In the genomic region with DNA sequence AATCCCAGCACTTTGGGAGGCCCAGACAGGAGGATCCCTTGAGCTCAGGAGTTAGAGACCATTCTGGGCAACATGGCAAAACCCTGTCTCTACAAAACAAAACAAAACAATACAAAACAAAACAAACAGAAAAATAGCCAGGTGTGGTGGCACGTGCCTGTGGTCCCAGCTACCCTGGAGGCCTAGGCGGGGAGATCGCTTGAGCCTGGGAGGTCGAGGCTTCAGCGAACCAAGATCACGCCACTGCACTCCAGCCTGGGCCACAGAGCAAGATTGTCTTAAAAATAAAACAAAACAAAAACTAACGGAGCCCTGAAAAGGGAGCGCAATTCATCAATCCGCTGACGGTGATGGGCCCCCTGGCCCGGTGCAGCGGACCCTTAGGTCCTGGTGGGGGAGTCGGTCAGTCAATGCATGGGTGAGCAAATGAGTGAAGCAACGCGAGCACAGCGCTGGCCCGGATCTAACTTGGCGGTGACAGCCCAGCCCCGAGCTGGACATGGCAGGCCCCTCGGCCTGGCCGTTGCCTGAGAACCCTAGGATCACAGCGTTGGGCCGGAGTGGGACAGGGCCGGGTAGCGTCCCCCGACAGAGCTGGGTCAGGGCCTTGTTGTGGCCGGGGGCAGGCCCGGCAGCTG, we compare ENCODE assay signal across 1 cellular context.
TF ChIP-seq lines count a peak whose summit lies in the region.

No MANE protein-coding gene starts in this region.

TF ChIP-seq in K562, 482 proteins besides CTCF, POLR2A, EP300 and RAD21 (continued from another document and continues in another):
- TF ChIP-seq, protein P1, sequence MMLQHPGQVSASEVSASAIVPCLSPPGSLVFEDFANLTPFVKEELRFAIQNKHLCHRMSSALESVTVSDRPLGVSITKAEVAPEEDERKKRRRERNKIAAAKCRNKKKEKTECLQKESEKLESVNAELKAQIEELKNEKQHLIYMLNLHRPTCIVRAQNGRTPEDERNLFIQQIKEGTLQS (IDR thresholded peaks at IDR 0.05), result no peak
- TF ChIP-seq, protein P1 (CRISPR knock-in tag; conservative IDR thresholded peaks at IDR 0.05), result no peak
- TF ChIP-seq RBM39 (optimal IDR thresholded peaks at IDR 0.05; ENCODE audit: low read depth, low read length) (no peak), SP2 (IDR thresholded peaks at IDR 0.05; ENCODE audit: extremely low read depth, low read depth, low read length, poor library complexity, severe bottlenecking) (no peak), MEF2A (IDR thresholded peaks at IDR 0.05; ENCODE audit: control insufficient read depth, low read depth, low read length) (no peak), HLTF (IDR thresholded peaks at IDR 0.05) (0 out of 2 replicates have a peak, but pooled peaks have one; percentile 42), IRF2 (CRISPR knock-in tag; IDR thresholded peaks at IDR 0.05) (no peak; the same call in 1 of the 2 replicates), HSF4 (CRISPR knock-in tag; IDR thresholded peaks at IDR 0.05; ENCODE audit: borderline replicate concordance) (no peak), ZNF696 (CRISPR knock-in tag; conservative IDR thresholded peaks at IDR 0.05) (no peak), MTF1 (CRISPR knock-in tag; IDR thresholded peaks at IDR 0.05; ENCODE audit: borderline replicate concordance) (no peak), SLC30A9 (CRISPR knock-in tag; IDR thresholded peaks at IDR 0.05) (no peak), NR2C1 (IDR thresholded peaks at IDR 0.05) (no peak), NR2C1 (tag; IDR thresholded peaks at IDR 0.05) (peak; percentile 14; the same call in 1 of the 2 replicates), ATF1 (CRISPR knock-in tag; IDR thresholded peaks at IDR 0.05) (no peak), ATF1 (tag; IDR thresholded peaks at IDR 0.05) (no peak), MBD2 (IDR thresholded peaks at IDR 0.05; ENCODE audit: borderline replicate concordance, low read depth) (no peak), NONO (IDR thresholded peaks at IDR 0.05; ENCODE audit: low read depth in 2 of 2, low read length in 1 of 2) (no peak), ZBTB17 (CRISPR knock-in tag; IDR thresholded peaks at IDR 0.05) (0 out of 2 replicates have a peak, but pooled peaks have one; percentile 26), TFAM (CRISPR knock-in tag; conservative IDR thresholded peaks at IDR 0.05) (no peak), SMC3 (conservative IDR thresholded peaks at IDR 0.05; ENCODE audit: insufficient read depth, low read depth, low read length) (no peak), ZNF133 (CRISPR knock-in tag; IDR thresholded peaks at IDR 0.05) (no peak), ERF (CRISPR knock-in tag; IDR thresholded peaks at IDR 0.05) (0 out of 2 replicates have a peak, but pooled peaks have one; percentile 15), RFX7 (CRISPR knock-in tag; IDR thresholded peaks at IDR 0.05) (no peak), KDM1A (IDR thresholded peaks at IDR 0.05) (peak in 1 of 2 experiments; percentile 44; a peak in 1 of 4 replicates), ZBTB8A (IDR thresholded peaks at IDR 0.05; ENCODE audit: partially characterized antibody) (no peak), ZNF778 (CRISPR knock-in tag; IDR thresholded peaks at IDR 0.05) (no peak), ZNF274 (IDR thresholded peaks at IDR 0.05; ENCODE audit: borderline replicate concordance, low read depth, low read length) (no peak), L3MBTL2 (IDR thresholded peaks at IDR 0.05) (peak; percentile 82), JUN (IDR thresholded peaks at IDR 0.05; ENCODE audit: borderline replicate concordance, low read depth, low read length) (no peak), JUN (CRISPR knock-in tag; IDR thresholded peaks at IDR 0.05; ENCODE audit: borderline replicate concordance) (no peak), CBX2 (IDR thresholded peaks at IDR 0.05; ENCODE audit: insufficient read depth, low read length, poor library complexity, severe bottlenecking) (no peak), ILF3 (IDR thresholded peaks at IDR 0.05; ENCODE audit: borderline replicate concordance) (no peak), CREBBP (IDR thresholded peaks at IDR 0.05; ENCODE audit: low read depth, low read length) (no peak), LARP7 (IDR thresholded peaks at IDR 0.05) (0 out of 2 replicates have a peak, but pooled peaks have one; percentile 34), BDP1 (IDR thresholded peaks at IDR 0.05; ENCODE audit: insufficient read depth, insufficient read length) (no peak), SRF (CRISPR knock-in tag; IDR thresholded peaks at IDR 0.05) (no peak), SAFB2 (IDR thresholded peaks at IDR 0.05; ENCODE audit: borderline replicate concordance, low read depth, low read length, severe bottlenecking) (no peak), EZH2 (IDR thresholded peaks at IDR 0.05; ENCODE audit: borderline replicate concordance, low read depth, low read length) (no peak)
- TF ChIP-seq, protein P2, sequence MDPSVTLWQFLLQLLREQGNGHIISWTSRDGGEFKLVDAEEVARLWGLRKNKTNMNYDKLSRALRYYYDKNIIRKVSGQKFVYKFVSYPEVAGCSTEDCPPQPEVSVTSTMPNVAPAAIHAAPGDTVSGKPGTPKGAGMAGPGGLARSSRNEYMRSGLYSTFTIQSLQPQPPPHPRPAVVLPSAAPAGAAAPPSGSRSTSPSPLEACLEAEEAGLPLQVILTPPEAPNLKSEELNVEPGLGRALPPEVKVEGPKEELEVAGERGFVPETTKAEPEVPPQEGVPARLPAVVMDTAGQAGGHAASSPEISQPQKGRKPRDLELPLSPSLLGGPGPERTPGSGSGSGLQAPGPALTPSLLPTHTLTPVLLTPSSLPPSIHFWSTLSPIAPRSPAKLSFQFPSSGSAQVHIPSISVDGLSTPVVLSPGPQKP (CRISPR knock-in tag; IDR thresholded peaks at IDR 0.05), result no peak
- TF ChIP-seq, protein P3, sequence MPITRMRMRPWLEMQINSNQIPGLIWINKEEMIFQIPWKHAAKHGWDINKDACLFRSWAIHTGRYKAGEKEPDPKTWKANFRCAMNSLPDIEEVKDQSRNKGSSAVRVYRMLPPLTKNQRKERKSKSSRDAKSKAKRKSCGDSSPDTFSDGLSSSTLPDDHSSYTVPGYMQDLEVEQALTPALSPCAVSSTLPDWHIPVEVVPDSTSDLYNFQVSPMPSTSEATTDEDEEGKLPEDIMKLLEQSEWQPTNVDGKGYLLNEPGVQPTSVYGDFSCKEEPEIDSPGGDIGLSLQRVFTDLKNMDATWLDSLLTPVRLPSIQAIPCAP (CRISPR knock-in tag; IDR thresholded peaks at IDR 0.05; ENCODE audit: borderline replicate concordance), result no peak
- TF ChIP-seq, protein P4, sequence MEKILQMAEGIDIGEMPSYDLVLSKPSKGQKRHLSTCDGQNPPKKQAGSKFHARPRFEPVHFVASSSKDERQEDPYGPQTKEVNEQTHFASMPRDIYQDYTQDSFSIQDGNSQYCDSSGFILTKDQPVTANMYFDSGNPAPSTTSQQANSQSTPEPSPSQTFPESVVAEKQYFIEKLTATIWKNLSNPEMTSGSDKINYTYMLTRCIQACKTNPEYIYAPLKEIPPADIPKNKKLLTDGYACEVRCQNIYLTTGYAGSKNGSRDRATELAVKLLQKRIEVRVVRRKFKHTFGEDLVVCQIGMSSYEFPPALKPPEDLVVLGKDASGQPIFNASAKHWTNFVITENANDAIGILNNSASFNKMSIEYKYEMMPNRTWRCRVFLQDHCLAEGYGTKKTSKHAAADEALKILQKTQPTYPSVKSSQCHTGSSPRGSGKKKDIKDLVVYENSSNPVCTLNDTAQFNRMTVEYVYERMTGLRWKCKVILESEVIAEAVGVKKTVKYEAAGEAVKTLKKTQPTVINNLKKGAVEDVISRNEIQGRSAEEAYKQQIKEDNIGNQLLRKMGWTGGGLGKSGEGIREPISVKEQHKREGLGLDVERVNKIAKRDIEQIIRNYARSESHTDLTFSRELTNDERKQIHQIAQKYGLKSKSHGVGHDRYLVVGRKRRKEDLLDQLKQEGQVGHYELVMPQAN (IDR thresholded peaks at IDR 0.05; ENCODE audit: borderline replicate concordance), result no peak
- TF ChIP-seq, protein P5, sequence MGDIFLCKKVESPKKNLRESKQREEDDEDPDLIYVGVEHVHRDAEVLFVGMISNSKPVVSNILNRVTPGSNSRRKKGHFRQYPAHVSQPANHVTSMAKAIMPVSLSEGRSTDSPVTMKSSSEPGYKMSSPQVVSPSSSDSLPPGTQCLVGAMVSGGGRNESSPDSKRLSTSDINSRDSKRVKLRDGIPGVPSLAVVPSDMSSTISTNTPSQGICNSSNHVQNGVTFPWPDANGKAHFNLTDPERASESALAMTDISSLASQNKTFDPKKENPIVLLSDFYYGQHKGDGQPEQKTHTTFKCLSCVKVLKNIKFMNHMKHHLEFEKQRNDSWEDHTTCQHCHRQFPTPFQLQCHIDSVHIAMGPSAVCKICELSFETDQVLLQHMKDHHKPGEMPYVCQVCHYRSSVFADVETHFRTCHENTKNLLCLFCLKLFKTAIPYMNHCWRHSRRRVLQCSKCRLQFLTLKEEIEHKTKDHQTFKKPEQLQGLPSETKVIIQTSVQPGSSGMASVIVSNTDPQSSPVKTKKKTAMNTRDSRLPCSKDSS (IDR thresholded peaks at IDR 0.05; ENCODE audit: low read depth, partially characterized antibody), result no peak
- TF ChIP-seq, protein P6, sequence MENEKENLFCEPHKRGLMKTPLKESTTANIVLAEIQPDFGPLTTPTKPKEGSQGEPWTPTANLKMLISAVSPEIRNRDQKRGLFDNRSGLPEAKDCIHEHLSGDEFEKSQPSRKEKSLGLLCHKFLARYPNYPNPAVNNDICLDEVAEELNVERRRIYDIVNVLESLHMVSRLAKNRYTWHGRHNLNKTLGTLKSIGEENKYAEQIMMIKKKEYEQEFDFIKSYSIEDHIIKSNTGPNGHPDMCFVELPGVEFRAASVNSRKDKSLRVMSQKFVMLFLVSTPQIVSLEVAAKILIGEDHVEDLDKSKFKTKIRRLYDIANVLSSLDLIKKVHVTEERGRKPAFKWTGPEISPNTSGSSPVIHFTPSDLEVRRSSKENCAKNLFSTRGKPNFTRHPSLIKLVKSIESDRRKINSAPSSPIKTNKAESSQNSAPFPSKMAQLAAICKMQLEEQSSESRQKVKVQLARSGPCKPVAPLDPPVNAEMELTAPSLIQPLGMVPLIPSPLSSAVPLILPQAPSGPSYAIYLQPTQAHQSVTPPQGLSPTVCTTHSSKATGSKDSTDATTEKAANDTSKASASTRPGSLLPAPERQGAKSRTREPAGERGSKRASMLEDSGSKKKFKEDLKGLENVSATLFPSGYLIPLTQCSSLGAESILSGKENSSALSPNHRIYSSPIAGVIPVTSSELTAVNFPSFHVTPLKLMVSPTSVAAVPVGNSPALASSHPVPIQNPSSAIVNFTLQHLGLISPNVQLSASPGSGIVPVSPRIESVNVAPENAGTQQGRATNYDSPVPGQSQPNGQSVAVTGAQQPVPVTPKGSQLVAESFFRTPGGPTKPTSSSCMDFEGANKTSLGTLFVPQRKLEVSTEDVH (IDR thresholded peaks at IDR 0.05; ENCODE audit: low read depth, partially characterized antibody), result no peak
- TF ChIP-seq, protein P7, sequence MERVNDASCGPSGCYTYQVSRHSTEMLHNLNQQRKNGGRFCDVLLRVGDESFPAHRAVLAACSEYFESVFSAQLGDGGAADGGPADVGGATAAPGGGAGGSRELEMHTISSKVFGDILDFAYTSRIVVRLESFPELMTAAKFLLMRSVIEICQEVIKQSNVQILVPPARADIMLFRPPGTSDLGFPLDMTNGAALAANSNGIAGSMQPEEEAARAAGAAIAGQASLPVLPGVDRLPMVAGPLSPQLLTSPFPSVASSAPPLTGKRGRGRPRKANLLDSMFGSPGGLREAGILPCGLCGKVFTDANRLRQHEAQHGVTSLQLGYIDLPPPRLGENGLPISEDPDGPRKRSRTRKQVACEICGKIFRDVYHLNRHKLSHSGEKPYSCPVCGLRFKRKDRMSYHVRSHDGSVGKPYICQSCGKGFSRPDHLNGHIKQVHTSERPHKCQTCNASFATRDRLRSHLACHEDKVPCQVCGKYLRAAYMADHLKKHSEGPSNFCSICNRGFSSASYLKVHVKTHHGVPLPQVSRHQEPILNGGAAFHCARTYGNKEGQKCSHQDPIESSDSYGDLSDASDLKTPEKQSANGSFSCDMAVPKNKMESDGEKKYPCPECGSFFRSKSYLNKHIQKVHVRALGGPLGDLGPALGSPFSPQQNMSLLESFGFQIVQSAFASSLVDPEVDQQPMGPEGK (CRISPR knock-in tag; IDR thresholded peaks at IDR 0.05; ENCODE audit: borderline replicate concordance), result no peak
- TF ChIP-seq, protein P8, sequence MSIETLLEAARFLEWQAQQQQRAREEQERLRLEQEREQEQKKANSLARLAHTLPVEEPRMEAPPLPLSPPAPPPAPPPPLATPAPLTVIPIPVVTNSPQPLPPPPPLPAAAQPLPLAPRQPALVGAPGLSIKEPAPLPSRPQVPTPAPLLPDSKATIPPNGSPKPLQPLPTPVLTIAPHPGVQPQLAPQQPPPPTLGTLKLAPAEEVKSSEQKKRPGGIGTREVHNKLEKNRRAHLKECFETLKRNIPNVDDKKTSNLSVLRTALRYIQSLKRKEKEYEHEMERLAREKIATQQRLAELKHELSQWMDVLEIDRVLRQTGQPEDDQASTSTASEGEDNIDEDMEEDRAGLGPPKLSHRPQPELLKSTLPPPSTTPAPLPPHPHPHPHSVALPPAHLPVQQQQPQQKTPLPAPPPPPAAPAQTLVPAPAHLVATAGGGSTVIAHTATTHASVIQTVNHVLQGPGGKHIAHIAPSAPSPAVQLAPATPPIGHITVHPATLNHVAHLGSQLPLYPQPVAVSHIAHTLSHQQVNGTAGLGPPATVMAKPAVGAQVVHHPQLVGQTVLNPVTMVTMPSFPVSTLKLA (conservative IDR thresholded peaks at IDR 0.05), result no peak
- TF ChIP-seq, protein P9, sequence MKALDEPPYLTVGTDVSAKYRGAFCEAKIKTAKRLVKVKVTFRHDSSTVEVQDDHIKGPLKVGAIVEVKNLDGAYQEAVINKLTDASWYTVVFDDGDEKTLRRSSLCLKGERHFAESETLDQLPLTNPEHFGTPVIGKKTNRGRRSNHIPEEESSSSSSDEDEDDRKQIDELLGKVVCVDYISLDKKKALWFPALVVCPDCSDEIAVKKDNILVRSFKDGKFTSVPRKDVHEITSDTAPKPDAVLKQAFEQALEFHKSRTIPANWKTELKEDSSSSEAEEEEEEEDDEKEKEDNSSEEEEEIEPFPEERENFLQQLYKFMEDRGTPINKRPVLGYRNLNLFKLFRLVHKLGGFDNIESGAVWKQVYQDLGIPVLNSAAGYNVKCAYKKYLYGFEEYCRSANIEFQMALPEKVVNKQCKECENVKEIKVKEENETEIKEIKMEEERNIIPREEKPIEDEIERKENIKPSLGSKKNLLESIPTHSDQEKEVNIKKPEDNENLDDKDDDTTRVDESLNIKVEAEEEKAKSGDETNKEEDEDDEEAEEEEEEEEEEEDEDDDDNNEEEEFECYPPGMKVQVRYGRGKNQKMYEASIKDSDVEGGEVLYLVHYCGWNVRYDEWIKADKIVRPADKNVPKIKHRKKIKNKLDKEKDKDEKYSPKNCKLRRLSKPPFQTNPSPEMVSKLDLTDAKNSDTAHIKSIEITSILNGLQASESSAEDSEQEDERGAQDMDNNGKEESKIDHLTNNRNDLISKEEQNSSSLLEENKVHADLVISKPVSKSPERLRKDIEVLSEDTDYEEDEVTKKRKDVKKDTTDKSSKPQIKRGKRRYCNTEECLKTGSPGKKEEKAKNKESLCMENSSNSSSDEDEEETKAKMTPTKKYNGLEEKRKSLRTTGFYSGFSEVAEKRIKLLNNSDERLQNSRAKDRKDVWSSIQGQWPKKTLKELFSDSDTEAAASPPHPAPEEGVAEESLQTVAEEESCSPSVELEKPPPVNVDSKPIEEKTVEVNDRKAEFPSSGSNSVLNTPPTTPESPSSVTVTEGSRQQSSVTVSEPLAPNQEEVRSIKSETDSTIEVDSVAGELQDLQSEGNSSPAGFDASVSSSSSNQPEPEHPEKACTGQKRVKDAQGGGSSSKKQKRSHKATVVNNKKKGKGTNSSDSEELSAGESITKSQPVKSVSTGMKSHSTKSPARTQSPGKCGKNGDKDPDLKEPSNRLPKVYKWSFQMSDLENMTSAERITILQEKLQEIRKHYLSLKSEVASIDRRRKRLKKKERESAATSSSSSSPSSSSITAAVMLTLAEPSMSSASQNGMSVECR (CRISPR knock-in tag; IDR thresholded peaks at IDR 0.05), result no peak; the same call in 1 of the 2 replicates
